Comparison of ENCODE assay signal across 1 cellular context in the genomic region with DNA sequence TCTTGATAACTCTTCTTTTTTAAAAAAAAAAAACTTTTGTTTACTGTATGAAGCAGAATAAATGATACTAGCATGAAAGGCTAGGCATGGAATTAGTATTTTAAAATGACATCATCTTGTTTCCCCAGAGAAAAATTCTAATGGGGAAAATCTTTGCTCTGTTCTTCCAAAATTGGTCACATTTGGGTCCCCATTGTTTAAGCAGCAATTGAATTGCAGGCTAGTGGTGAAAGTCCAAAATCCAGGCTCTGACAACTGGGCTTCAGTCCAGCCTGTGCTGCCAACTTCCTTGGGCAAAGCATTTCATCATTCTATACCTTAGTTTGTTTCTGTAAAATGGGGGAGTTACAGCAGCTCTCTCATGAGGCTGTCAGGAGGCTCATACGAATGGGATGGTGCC.
TF ChIP-seq lines count a peak whose summit lies in the region.

No MANE protein-coding gene starts in this region.

TF ChIP-seq in liver, 16 proteins besides CTCF, POLR2A, EP300 and RAD21 (continued from another document):
- TF ChIP-seq ATF3 (IDR thresholded peaks at IDR 0.05): peak; percentile 92
- peak; percentile 63 for TF ChIP-seq REST (IDR thresholded peaks at IDR 0.05)
- no peak for TF ChIP-seq NR2F2 (IDR thresholded peaks at IDR 0.05)
- no peak for TF ChIP-seq EGR1 (IDR thresholded peaks at IDR 0.05; ENCODE audit: low read depth in 2 of 2)
